12 cellular contexts compared by ENCODE assay signal in the genomic region with DNA sequence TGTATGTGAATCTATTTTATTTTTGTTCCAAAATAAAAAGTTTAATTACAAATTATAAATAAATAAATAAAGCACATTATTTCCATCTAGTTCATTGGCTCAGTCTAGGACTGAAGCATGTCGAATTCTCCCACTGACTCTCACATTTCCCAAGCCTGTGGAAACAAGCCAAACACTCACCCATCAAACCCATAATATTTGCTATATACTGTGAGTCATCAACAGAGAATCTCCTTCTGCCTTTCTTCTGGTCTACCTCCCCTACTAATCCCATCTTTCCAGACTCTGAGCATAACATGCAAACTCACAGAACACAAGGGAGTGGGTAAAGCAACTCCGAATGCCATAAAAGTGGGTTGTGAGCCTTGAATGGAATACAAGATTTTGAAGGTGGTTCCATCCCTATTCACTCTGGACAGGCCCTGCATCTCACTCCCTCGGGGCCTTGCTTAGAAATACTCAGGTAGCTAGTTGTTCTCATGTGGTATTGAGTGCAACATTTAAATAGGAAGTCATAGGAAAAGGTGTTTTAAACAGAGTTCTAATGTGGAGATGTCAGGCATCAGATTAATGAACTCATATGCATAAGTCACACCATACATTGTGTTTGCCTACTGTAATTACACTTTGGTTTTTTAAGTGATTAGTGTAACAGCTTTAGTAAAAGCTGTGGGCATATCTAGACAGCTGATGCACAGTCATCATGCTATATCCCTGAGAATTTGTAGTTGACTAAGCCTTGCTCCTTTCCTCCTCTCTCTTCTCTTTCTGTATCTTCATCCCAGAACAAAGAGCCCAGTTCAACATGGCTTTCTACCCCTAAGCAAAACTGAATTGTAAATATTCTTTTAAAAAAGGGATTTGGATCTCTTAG. TPM values are rescaled to one million over a fixed set of nuclear protein-coding genes. Genes with fewer than 3 reads are reported as not detected.
DNase-seq lines count a peak whose midpoint lies in the region; ATAC-seq, FAIRE-seq and TF ChIP-seq lines count a peak whose summit lies in the region.
"Had no signal": no experiment of that assay in that cellular context is flagged by ENCODE, and none has a peak within 500 bp of the region (broad histone marks: within the 10 kb centered on the region; RNA-seq: fewer than 3 reads in every experiment).

No MANE protein-coding gene starts in this region.

- no peak; the same call in 2 of the 3 replicates for ATAC-seq in HepG2
- no peak for ATAC-seq in HG03571 (IDR thresholded peaks at IDR 0.05; ENCODE audit: unreplicated experiment)
- ATAC-seq in T-cell (replicated peaks in 1 of 4) = no peak
- ATAC-seq: activated CD4-positive, alpha-beta T cell treated with anti-CD3 and anti-CD28 coated beads for 36 hours; natural killer cell treated with Interleukin-12 subunit alpha and Interleukin-12 subunit beta and Interleukin-15 and Interleukin-18, amount 100 ng/mL, for 72 hours had no signal

- no peak overlapping the region for H3K9ac ChIP-seq in HepG2 (ENCODE audit: insufficient read depth, low read depth, low read length)

- H3K4me2 ChIP-seq in HepG2 (ENCODE audit: low read depth, low read length) (no peak overlapping the region), OCI-LY7 (ENCODE audit: low read length) (no peak overlapping the region)

- no peaks in the 10 kb centered on the region for H3K27me3 ChIP-seq in HepG2 (ENCODE audit: control insufficient read depth in 1 of 2, insufficient read depth in 2 of 2, low read length in 2 of 2)

- H3K36me3 ChIP-seq in HepG2 (replicated peaks in 1 of 2; ENCODE audit: control insufficient read depth in 1 of 2, insufficient read depth in 2 of 2, low read length in 2 of 2) = peaks cover 20 to 75% of the 10 kb centered on the region in 2 experiments
- no peaks in the 10 kb centered on the region for H3K36me3 ChIP-seq in OCI-LY7 (ENCODE audit: insufficient read depth, low read length)

- no peak overlapping the region for H3K27ac Mint-ChIP-seq in T-cell
- H3K27ac Mint-ChIP-seq: activated CD4-positive, alpha-beta T cell treated with anti-CD3 and anti-CD28 coated beads for 36 hours; activated naive CD8-positive, alpha-beta T cell; natural killer cell treated with Interleukin-12 subunit alpha and Interleukin-12 subunit beta and Interleukin-15 and Interleukin-18, amount 100 ng/mL, for 72 hours had no signal

- WGBS in HepG2 (ENCODE audit: low lambda C conversion rate) = 97% methylated on average over 3 of the region's 3 CpGs

- no peak overlapping the region for H3K27ac ChIP-seq in HepG2 (ENCODE audit: extremely low read length, insufficient read depth, low read length)
- no peak overlapping the region for H3K27ac ChIP-seq in OCI-LY7 (ENCODE audit: low read depth, low read length, poor library complexity, severe bottlenecking)

- H3K27me3 Mint-ChIP-seq in T-cell = no peaks in the 10 kb centered on the region
- H3K27me3 Mint-ChIP-seq: activated CD4-positive, alpha-beta T cell treated with anti-CD3 and anti-CD28 coated beads for 36 hours; activated naive CD8-positive, alpha-beta T cell had no signal

- FAIRE-seq in HepG2 (lab: Jason Lieb, UNC) = no peak

- no peak overlapping the region for H3K4me3 ChIP-seq in astrocyte of the spinal cord (ENCODE audit: low read depth, low read length)
- H3K4me3 ChIP-seq in HepG2 (replicated peaks in 1 of 3; ENCODE audit: insufficient read depth in 1 of 3, low read depth in 2 of 3, low read length in 3 of 3) = no peak overlapping the region
- H3K4me3 ChIP-seq in OCI-LY7 (ENCODE audit: low read depth, low read length, poor library complexity, severe bottlenecking) = no peak overlapping the region

- TF ChIP-seq RAD21 in Ishikawa (IDR thresholded peaks at IDR 0.05; ENCODE audit: low read depth) (no peak), HepG2 (CRISPR knock-in tag; IDR thresholded peaks at IDR 0.05) (no peak)

- intact Hi-C loops in HepG2 (cut with micrococcal nuclease; ENCODE audit: unreplicated experiment) = no loop called here
- intact Hi-C loops in OCI-LY7 (cut with micrococcal nuclease; ENCODE audit: unreplicated experiment) = no loop called here

- in situ Hi-C loops in Caki2 (cut with HindIII; ENCODE audit: low pct_unique_long_range_greater_than_20kb, low sequenced_read_pairs) = no loop called here
- in situ Hi-C loops in astrocyte of the spinal cord (cut with HindIII; ENCODE audit: low sequenced_read_pairs) = no loop called here
- in situ Hi-C loops in HepG2 (cut with HindIII; ENCODE audit: extremely low pct_ligation_motif_present, low pct_unique_long_range_greater_than_20kb) = no loop called here

- CTCF ChIA-PET in HepG2 (lab: Yijun Ruan, JAX; ENCODE audit: low intra/inter-chr PET ratio, low total read pairs) = no interaction called here
- CTCF ChIA-PET in OCI-LY7 (lab: Charles Lee; ENCODE audit: unreplicated experiment) = no interaction called here
- CTCF ChIA-PET in T-cell (lab: Charles Lee) = no interaction called here

- H3K36me3 Mint-ChIP-seq in T-cell = peaks cover 4% of the 10 kb centered on the region
- H3K36me3 Mint-ChIP-seq: natural killer cell treated with Interleukin-12 subunit alpha and Interleukin-12 subunit beta and Interleukin-15 and Interleukin-18, amount 100 ng/mL, for 72 hours had no signal

- BruUV-seq in HepG2 (replicated peaks; lab: Mats Ljungman, UMichigan) (no TSS peak), OCI-LY7 (replicated peaks; lab: Mats Ljungman, UMichigan) (no TSS peak)

- H3K9me3 Mint-ChIP-seq in T-cell = no peaks in the 10 kb centered on the region
- H3K9me3 Mint-ChIP-seq: natural killer cell treated with Interleukin-12 subunit alpha and Interleukin-12 subunit beta and Interleukin-15 and Interleukin-18, amount 100 ng/mL, for 72 hours had no signal

- H3K4me1 Mint-ChIP-seq in T-cell = no peaks in the 10 kb centered on the region

- no peak for TF ChIP-seq CTCF in astrocyte of the spinal cord (IDR thresholded peaks at IDR 0.05; ENCODE audit: low read depth, low read length)
- no peak for TF ChIP-seq CTCF in HepG2 (CRISPR knock-in tag; IDR thresholded peaks at IDR 0.05)
- TF ChIP-seq CTCF in OCI-LY7 (conservative IDR thresholded peaks at IDR 0.05; ENCODE audit: low read length) = no peak

- TF ChIP-seq POLR2A in HepG2 (IDR thresholded peaks at IDR 0.05; ENCODE audit: insufficient read depth in 1 of 2, low read depth in 2 of 2, low read length in 2 of 2) = no peak

- DNase-seq in Caki2 (ENCODE audit: low read depth) (peak; percentile 22), astrocyte of the spinal cord (ENCODE audit: low read depth, low spot score) (peak; percentile 91), HepG2 (ENCODE audit: low spot score) (peak; percentile 23), NCI-H2227 treated with DMSO at 0.1 percent for 48 hours (lab: John Stamatoyannopoulos, UW) (no peak), OCI-LY7 (ENCODE audit: low spot score) (no peak), T-cell (no peak)
- DNase-seq: activated CD4-positive, alpha-beta T cell treated with anti-CD3 and anti-CD28 coated beads for 36 hours; KG1 had no signal

- H4K20me1 ChIP-seq in HepG2 (ENCODE audit: insufficient read depth, low read length) (no peaks in the 10 kb centered on the region), OCI-LY7 (ENCODE audit: insufficient read depth, low read length) (no peaks in the 10 kb centered on the region)

- H3K4me1 ChIP-seq in HepG2 (ENCODE audit: insufficient read depth, low read length) (no peaks in the 10 kb centered on the region), OCI-LY7 (ENCODE audit: insufficient read depth, low read length, poor library complexity, severe bottlenecking) (no peaks in the 10 kb centered on the region)

- H3K9me3 ChIP-seq in HepG2 (ENCODE audit: low read length) = no peaks in the 10 kb centered on the region
- no peaks in the 10 kb centered on the region for H3K9me3 ChIP-seq in OCI-LY7 (ENCODE audit: low read length)

- H2AFZ ChIP-seq in HepG2 (ENCODE audit: low read length) (no peak overlapping the region), OCI-LY7 (ENCODE audit: low read length) (no peak overlapping the region)

- H3K4me3 Mint-ChIP-seq in T-cell = no peak overlapping the region
- H3K4me3 Mint-ChIP-seq: activated CD4-positive, alpha-beta T cell treated with anti-CD3 and anti-CD28 coated beads for 36 hours; activated naive CD8-positive, alpha-beta T cell; natural killer cell treated with Interleukin-12 subunit alpha and Interleukin-12 subunit beta and Interleukin-15 and Interleukin-18, amount 100 ng/mL, for 72 hours had no signal

- H3K79me2 ChIP-seq in HepG2 (ENCODE audit: insufficient read depth, low read length) = no peaks in the 10 kb centered on the region
- H3K79me2 ChIP-seq in OCI-LY7 (ENCODE audit: insufficient read depth, low read depth, low read length) = no peaks in the 10 kb centered on the region

- no peak; the same call in 1 of the 2 replicates for TF ChIP-seq EP300 in Ishikawa (IDR thresholded peaks at IDR 0.05; ENCODE audit: borderline replicate concordance)
- no peak for TF ChIP-seq EP300 in HepG2 (IDR thresholded peaks at IDR 0.05; ENCODE audit: low read depth in 2 of 2, low read length in 2 of 2)
- TF ChIP-seq EP300 in HepG2 (CRISPR knock-in tag; IDR thresholded peaks at IDR 0.05; ENCODE audit: borderline replicate concordance) = no peak

- POLR2A ChIA-PET in HepG2 (lab: Yijun Ruan, JAX) = no interaction called here
- POLR2A ChIA-PET in OCI-LY7 (lab: Charles Lee) = no interaction called here
- POLR2A ChIA-PET in T-cell (lab: Charles Lee) = no interaction called here

- H3K9me2 ChIP-seq in OCI-LY7 (ENCODE audit: insufficient read depth, low read length) = no peaks in the 10 kb centered on the region

RNA-seq across cellular contexts. Expression of a gene that starts 47.0 kb away (rescaled TPM):
- total RNA-seq in Caki2 (2014; rRNA removed; shearing (Covaris generic); ENCODE audit: low replicate concordance) = not detected in 2 replicates
- total RNA-seq in HepG2 (2016; rRNA removed; fragmentation: Illumina TruSeq; extraction: Trizol) (38.3 and 38.5 TPM in 2 replicates), OCI-LY7 (2022) (not detected in 2 replicates), T-cell (1 to 10 TPM; 4.2 to 9.7 (median 8.5) TPM)
- 6.6 and 9.4 TPM in 2 replicates for total RNA-seq in HepG2 (2016; cell fraction: cytosol; rRNA removed; fragmentation: Illumina TruSeq; extraction: Trizol; ENCODE audit: low read depth)
- 33.8 and 35.2 TPM in 2 replicates for total RNA-seq in HepG2 (2016; cell fraction: insoluble cytoplasmic fraction; rRNA removed; fragmentation: Illumina TruSeq; extraction: Trizol)
- 11.9 and 15.3 TPM in 2 replicates for total RNA-seq in HepG2 (2016; cell fraction: membrane; rRNA removed; fragmentation: Illumina TruSeq; extraction: Trizol)
- 102 and 119 TPM in 2 replicates for total RNA-seq in HepG2 (2016; cell fraction: nucleus; rRNA removed; fragmentation: Illumina TruSeq; extraction: Trizol)
- polyA plus RNA-seq in HepG2 (2011; rRNA removed) = 64.0 and 65.5 TPM in 2 replicates
- 20.1 and 37.4 TPM in 2 replicates for polyA plus RNA-seq in HepG2 (2011; cell fraction: cytosol; rRNA removed)
- 61.3 and 88.6 TPM in 2 replicates for polyA plus RNA-seq in HepG2 (2011; cell fraction: nucleus; rRNA removed)
- 145 and 175 TPM in 2 replicates for polyA plus RNA-seq in HepG2 (2012)
- polyA plus RNA-seq in HepG2 (2016; cell fraction: cytosol; fragmentation: Illumina TruSeq; extraction: Trizol; ENCODE audit: low read depth) = 5.8 and 7.1 TPM in 2 replicates
- polyA plus RNA-seq in HepG2 (2016; cell fraction: insoluble cytoplasmic fraction; fragmentation: Illumina TruSeq; extraction: Trizol; ENCODE audit: low read depth) = 50.8 and 58.7 TPM in 2 replicates
- 13.1 and 13.9 TPM in 2 replicates for polyA plus RNA-seq in HepG2 (2016; cell fraction: membrane; fragmentation: Illumina TruSeq; extraction: Trizol; ENCODE audit: low read depth)
- polyA plus RNA-seq in HepG2 (2016; cell fraction: nucleus; fragmentation: Illumina TruSeq; extraction: Trizol; ENCODE audit: insufficient read depth, low read depth) = 177 and 188 TPM in 2 replicates
- polyA minus RNA-seq in HepG2 (2011; rRNA and poly(A)+ RNA removed; ENCODE audit: low replicate concordance) = 0.02 and 35.4 TPM in 2 replicates
- polyA minus RNA-seq in HepG2 (2011; cell fraction: cytosol; rRNA and poly(A)+ RNA removed) = 46.0 and 76.1 TPM in 2 replicates
- 133 and 175 TPM in 2 replicates for polyA minus RNA-seq in HepG2 (2011; cell fraction: nucleus; rRNA and poly(A)+ RNA removed)
- total RNA-seq in OCI-LY7 (2014; rRNA removed; shearing (Covaris generic)) = not detected in 2 replicates

RNA-seq across cellular contexts. Expression of a gene that starts 53.5 kb away (rescaled TPM):
- total RNA-seq in Caki2 (2014; rRNA removed; shearing (Covaris generic); ENCODE audit: low replicate concordance) = 6.2 and 7.1 TPM in 2 replicates
- total RNA-seq in HepG2 (2016; rRNA removed; fragmentation: Illumina TruSeq; extraction: Trizol) = 19.1 and 30.4 TPM in 2 replicates
- total RNA-seq in HepG2 (2016; cell fraction: cytosol; rRNA removed; fragmentation: Illumina TruSeq; extraction: Trizol; ENCODE audit: low read depth) = 3.8 and 5.2 TPM in 2 replicates
- total RNA-seq in HepG2 (2016; cell fraction: insoluble cytoplasmic fraction; rRNA removed; fragmentation: Illumina TruSeq; extraction: Trizol) = 20.0 and 30.2 TPM in 2 replicates
- 10.5 and 14.2 TPM in 2 replicates for total RNA-seq in HepG2 (2016; cell fraction: membrane; rRNA removed; fragmentation: Illumina TruSeq; extraction: Trizol)
- total RNA-seq in HepG2 (2016; cell fraction: nucleus; rRNA removed; fragmentation: Illumina TruSeq; extraction: Trizol) = 42.1 and 44.8 TPM in 2 replicates
- polyA plus RNA-seq in HepG2 (2011; rRNA removed) = 51.2 and 56.0 TPM in 2 replicates
- polyA plus RNA-seq in HepG2 (2011; cell fraction: cytosol; rRNA removed) = 32.0 and 44.1 TPM in 2 replicates
- polyA plus RNA-seq in HepG2 (2011; cell fraction: nucleus; rRNA removed) = 29.6 and 34.0 TPM in 2 replicates
- polyA plus RNA-seq in HepG2 (2012) = 36.6 and 42.7 TPM in 2 replicates
- polyA plus RNA-seq in HepG2 (2016; cell fraction: cytosol; fragmentation: Illumina TruSeq; extraction: Trizol; ENCODE audit: low read depth) = 1.4 TPM in 2 replicates
- polyA plus RNA-seq in HepG2 (2016; cell fraction: insoluble cytoplasmic fraction; fragmentation: Illumina TruSeq; extraction: Trizol; ENCODE audit: low read depth) = 18.6 and 19.7 TPM in 2 replicates
- polyA plus RNA-seq in HepG2 (2016; cell fraction: membrane; fragmentation: Illumina TruSeq; extraction: Trizol; ENCODE audit: low read depth) = 4.9 and 6.2 TPM in 2 replicates
- polyA plus RNA-seq in HepG2 (2016; cell fraction: nucleus; fragmentation: Illumina TruSeq; extraction: Trizol; ENCODE audit: insufficient read depth, low read depth) = 62.4 and 64.4 TPM in 2 replicates
- 66.6 and 122 TPM in 2 replicates for polyA minus RNA-seq in HepG2 (2011; rRNA and poly(A)+ RNA removed; ENCODE audit: low replicate concordance)
- polyA minus RNA-seq in HepG2 (2011; cell fraction: cytosol; rRNA and poly(A)+ RNA removed) = 49.6 and 53.0 TPM in 2 replicates
- 69.3 and 81.4 TPM in 2 replicates for polyA minus RNA-seq in HepG2 (2011; cell fraction: nucleus; rRNA and poly(A)+ RNA removed)
- 3.2 TPM in 2 replicates for total RNA-seq in OCI-LY7 (2014; rRNA removed; shearing (Covaris generic))
- 5.8 and 6.5 TPM in 2 replicates for total RNA-seq in OCI-LY7 (2022)
- total RNA-seq in T-cell = 1 to 10 TPM; 2.7 to 4.7 (median 3.8) TPM

Comparison
In these comparisons a context has a peak if more than half of its experiments do, and no peak if none do; other contexts are left out.
1. DNase-seq: peak in Caki2 (single experiment), astrocyte of the spinal cord (single experiment) and HepG2 (single experiment); none in NCI-H2227 treated with DMSO at 0.1 percent for 48 hours (single experiment), OCI-LY7 (single experiment) and T-cell (0 of 34).